In genomic region chr14:52729585-52729924, GRCh38 we compare ENCODE assay signal across 8 cellular contexts. TPM values are rescaled to one million over a fixed set of nuclear protein-coding genes. Genes with fewer than 3 reads are reported as not detected.
A peak's percentile ranks its signal among the peaks of the same experiment; 100 is the strongest.
DNase-seq lines count a peak whose midpoint lies in the region; ATAC-seq and TF ChIP-seq lines count a peak whose summit lies in the region.

No MANE protein-coding gene starts in this region.

- peak overlapping the region; percentile 85 to 94 for H3K4me3 Mint-ChIP-seq in CD14-positive monocyte
- H3K4me3 Mint-ChIP-seq in effector memory CD8-positive, alpha-beta T cell, result peak overlapping the region; percentile 93 to 95

- no peaks in the 10 kb centered on the region for H3K9me3 ChIP-seq in OCI-LY1 (ENCODE audit: low read length)
- H3K9me3 ChIP-seq in neutrophil, result no peaks in the 10 kb centered on the region

- H3K9ac ChIP-seq in OCI-LY1 (ENCODE audit: low read length), result peak overlapping the region; percentile 20; the same call in 1 of the 2 replicates

- peaks cover 42 to 57% of the 10 kb centered on the region in 2 donors for H3K36me3 Mint-ChIP-seq in CD14-positive monocyte
- peaks cover 69% of the 10 kb centered on the region for H3K36me3 Mint-ChIP-seq in effector memory CD8-positive, alpha-beta T cell (ENCODE audit: insufficient read depth)

- H3K27me3 ChIP-seq in OCI-LY1 (ENCODE audit: insufficient read depth, low read length) (no peaks in the 10 kb centered on the region), neutrophil (no peaks in the 10 kb centered on the region)

- H3K4me2 ChIP-seq in OCI-LY1 (ENCODE audit: low read length), result peak overlapping the region; percentile 50

- H3K36me3 ChIP-seq in OCI-LY1 (ENCODE audit: insufficient read depth, low read length) (peaks cover 52% of the 10 kb centered on the region), neutrophil (peaks cover 25% of the 10 kb centered on the region)

- intact Hi-C loops in CD14-positive monocyte (cut with micrococcal nuclease), result no loop called here

- H3K4me1 ChIP-seq in OCI-LY1 (ENCODE audit: insufficient read depth, low read length, severe bottlenecking) (peaks cover 9% of the 10 kb centered on the region), neutrophil (ENCODE audit: control insufficient read depth in 1 of 2, insufficient read depth in 1 of 2, low read depth in 1 of 2, low read length in 1 of 2) (peaks cover 13 to 24% of the 10 kb centered on the region in 2 experiments)

- H3K4me3 ChIP-seq in OCI-LY1 (ENCODE audit: low read depth, low read length, poor library complexity, severe bottlenecking), result peak overlapping the region; percentile 77
- peak overlapping the region; percentile 90 to 99 for H3K4me3 ChIP-seq in neutrophil (ENCODE audit: low read depth in 1 of 2, low read length in 1 of 2)

- no peak overlapping the region for H3K27ac ChIP-seq in OCI-LY1 (ENCODE audit: low read depth, low read length, poor library complexity, severe bottlenecking)
- H3K27ac ChIP-seq in neutrophil, result peak overlapping the region; percentile 84

- ATAC-seq in effector memory CD8-positive, alpha-beta T cell (replicated peaks), result no peak
- ATAC-seq in GM19397 (IDR thresholded peaks at IDR 0.05; ENCODE audit: unreplicated experiment) (no peak), HG03045 (IDR thresholded peaks at IDR 0.05; ENCODE audit: unreplicated experiment) (no peak)

- H3K9me3 Mint-ChIP-seq in CD14-positive monocyte, result no peaks in the 10 kb centered on the region
- H3K9me3 Mint-ChIP-seq in effector memory CD8-positive, alpha-beta T cell, result no peaks in the 10 kb centered on the region

- no peaks in the 10 kb centered on the region for H3K27me3 Mint-ChIP-seq in CD14-positive monocyte (ENCODE audit: low read depth in 3 of 3)
- H3K27me3 Mint-ChIP-seq in effector memory CD8-positive, alpha-beta T cell, result no peaks in the 10 kb centered on the region

- H3K4me1 Mint-ChIP-seq in CD14-positive monocyte, result peaks cover 22% of the 10 kb centered on the region
- H3K4me1 Mint-ChIP-seq in effector memory CD8-positive, alpha-beta T cell (ENCODE audit: low read depth in 2 of 2), result peaks cover 15 to 26% of the 10 kb centered on the region in 2 donors

- no peaks in the 10 kb centered on the region for H3F3A ChIP-seq in OCI-LY1 (ENCODE audit: insufficient read depth, low read length)

- H2AFZ ChIP-seq in OCI-LY1 (ENCODE audit: low read length), result no peak overlapping the region

- TF ChIP-seq CTCF in CD14-positive monocyte (IDR thresholded peaks at IDR 0.05) (no peak), OCI-LY1 (IDR thresholded peaks at IDR 0.05; ENCODE audit: low read length) (no peak), neutrophil (IDR thresholded peaks at IDR 0.05) (no peak)

- peak overlapping the region; percentile 82 to 92 (median 89) for H3K27ac Mint-ChIP-seq in CD14-positive monocyte
- peak overlapping the region; percentile 90 to 91 for H3K27ac Mint-ChIP-seq in effector memory CD8-positive, alpha-beta T cell

- no peaks in the 10 kb centered on the region for H3K9me2 ChIP-seq in OCI-LY1 (ENCODE audit: low read depth, low read length)

- DNase-seq in CD14-positive monocyte (ENCODE audit: low spot score) (no peak), NCI-H2081 treated with DMSO at 0.1 percent for 48 hours (lab: John Stamatoyannopoulos, UW) (no peak)
- no peak for DNase-seq in effector memory CD8-positive, alpha-beta T cell
- DNase-seq in activated CD4-positive, CD25-positive, alpha-beta regulatory T cell (lab: John Stamatoyannopoulos, UW), result no peak

- H4K20me1 ChIP-seq in OCI-LY1 (ENCODE audit: insufficient read depth, low read length), result no peaks in the 10 kb centered on the region

- peaks cover 14% of the 10 kb centered on the region for H3K79me2 ChIP-seq in OCI-LY1 (ENCODE audit: insufficient read depth, low read length)

RNA-seq across cellular contexts. Expression of gene STYX, which starts 0.4 kb away (rescaled TPM):
- 10 to 100 TPM; 12.0 to 16.7 TPM for polyA plus RNA-seq in CD14-positive monocyte

RNA-seq across cellular contexts. Expression of gene PSMC6, which starts 22.6 kb away (rescaled TPM):
- 10 to 100 TPM; 46.9 to 64.3 TPM for polyA plus RNA-seq in CD14-positive monocyte

RNA-seq across cellular contexts. Expression of gene ERO1A, which starts 34.2 kb away (rescaled TPM):
- 10 to 100 TPM; 29.2 to 39.5 TPM for polyA plus RNA-seq in CD14-positive monocyte
